ENCODE assay signal across 1 cellular context in genomic region chr15:66646799-66647198, GRCh38.
TF ChIP-seq lines count a peak whose summit lies in the region.

No MANE protein-coding gene starts in this region.

TF ChIP-seq in HepG2, 621 proteins besides CTCF, POLR2A, EP300 and RAD21:
- TF ChIP-seq ZNF800 (CRISPR knock-in tag; IDR thresholded peaks at IDR 0.05) (no peak), ZNF629 (CRISPR knock-in tag; conservative IDR thresholded peaks at IDR 0.05) (peak; percentile 74)
